In the genomic region with DNA sequence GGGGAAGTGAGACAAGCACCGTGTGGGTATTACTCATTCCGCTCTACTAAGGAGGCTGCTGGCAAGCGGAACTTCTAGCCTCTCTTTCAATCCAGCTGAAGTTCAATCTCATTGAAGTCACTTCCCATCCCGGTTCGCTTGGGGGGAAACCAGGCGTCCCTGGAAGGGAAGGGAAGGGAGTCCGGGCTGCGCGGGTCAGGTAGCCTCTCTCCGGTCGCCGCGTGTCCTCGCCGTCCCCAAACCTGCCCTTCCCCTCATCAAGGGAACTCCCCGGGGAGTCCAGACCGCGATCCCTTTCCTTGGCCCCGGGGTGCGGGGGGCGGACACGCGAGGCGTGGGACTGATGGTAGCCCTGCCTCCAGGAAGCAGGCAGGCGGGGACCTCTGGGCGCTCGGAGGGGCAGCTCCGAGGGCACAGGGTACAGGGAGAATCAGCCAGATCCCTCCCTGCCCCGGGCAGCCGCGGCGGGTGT, we compare ENCODE assay signal across 8 cellular contexts. TPM values are rescaled to one million over a fixed set of nuclear protein-coding genes. Genes with fewer than 3 reads are reported as not detected.
DNase-seq lines count a peak whose midpoint lies in the region; ATAC-seq and TF ChIP-seq lines count a peak whose summit lies in the region.

No MANE protein-coding gene starts in this region.

- peak overlapping the region; percentile 99 for H3K4me3 Mint-ChIP-seq in endothelial cell (ENCODE audit: unreplicated experiment)

- H3K27ac Mint-ChIP-seq in endothelial cell (ENCODE audit: unreplicated experiment), result peak overlapping the region; percentile 99

- peak; percentile 66 for ATAC-seq in HG02763 (IDR thresholded peaks at IDR 0.05; ENCODE audit: unreplicated experiment)
- peak; percentile 73 for ATAC-seq in stimulated activated naive CD8-positive, alpha-beta T cell treated with anti-CD3 and anti-CD28 coated beads, Interleukin-15, Interleukin-2, amounts not matched to agents 100 U/mL and 50 U/mL, for 24 hours

- H3K4me1 Mint-ChIP-seq in endothelial cell (ENCODE audit: unreplicated experiment), result peaks cover 46% of the 10 kb centered on the region

- H3K27me3 Mint-ChIP-seq in endothelial cell (ENCODE audit: unreplicated experiment), result peaks cover 14% of the 10 kb centered on the region

- DNase-seq in NK-92 treated with Interleukin-12 subunit alpha and Interleukin-12 subunit beta, amount 100 ng/mL, for 24 hours (lab: John Stamatoyannopoulos, UW), result peak; percentile 60
- DNase-seq in NK-92 (lab: John Stamatoyannopoulos, UW; ENCODE audit: unreplicated experiment), result no peak
- peak; percentile 61 for DNase-seq in NCI-H226
- peak in 2 of 3 experiments; percentile 51 to 62 for DNase-seq in activated CD8-positive, alpha-beta memory T cell treated with anti-CD3 and anti-CD28 coated beads for 48 hours (ENCODE audit: low read depth in 2 of 3, low spot score in 2 of 3)
- peak; percentile 49 for DNase-seq in endothelial cell (ENCODE audit: low spot score)
- peak; percentile 51 for DNase-seq in mucosa of gallbladder (ENCODE audit: low spot score)
- peak; percentile 68 for DNase-seq in stimulated activated naive CD8-positive, alpha-beta T cell treated with anti-CD3 and anti-CD28 coated beads, Interleukin-15, Interleukin-2, amounts not matched to agents 100 U/mL and 50 U/mL, for 24 hours

- no peaks in the 10 kb centered on the region for H3K9me3 Mint-ChIP-seq in endothelial cell (ENCODE audit: unreplicated experiment)

- peaks cover 10% of the 10 kb centered on the region for H3K36me3 Mint-ChIP-seq in endothelial cell (ENCODE audit: low read depth, unreplicated experiment)

- TF ChIP-seq CTCF in endothelial cell (IDR thresholded peaks at IDR 0.05; ENCODE audit: unreplicated experiment), result no peak

RNA-seq across cellular contexts. Expression of gene ZEB1, which starts 0.6 kb away (rescaled TPM):
- 76.6 TPM for total RNA-seq in endothelial cell (ENCODE audit: unreplicated experiment)
- 52.5 TPM for total RNA-seq in mucosa of gallbladder
